ENCODE assay signal across 20 cellular contexts in the genomic region with DNA sequence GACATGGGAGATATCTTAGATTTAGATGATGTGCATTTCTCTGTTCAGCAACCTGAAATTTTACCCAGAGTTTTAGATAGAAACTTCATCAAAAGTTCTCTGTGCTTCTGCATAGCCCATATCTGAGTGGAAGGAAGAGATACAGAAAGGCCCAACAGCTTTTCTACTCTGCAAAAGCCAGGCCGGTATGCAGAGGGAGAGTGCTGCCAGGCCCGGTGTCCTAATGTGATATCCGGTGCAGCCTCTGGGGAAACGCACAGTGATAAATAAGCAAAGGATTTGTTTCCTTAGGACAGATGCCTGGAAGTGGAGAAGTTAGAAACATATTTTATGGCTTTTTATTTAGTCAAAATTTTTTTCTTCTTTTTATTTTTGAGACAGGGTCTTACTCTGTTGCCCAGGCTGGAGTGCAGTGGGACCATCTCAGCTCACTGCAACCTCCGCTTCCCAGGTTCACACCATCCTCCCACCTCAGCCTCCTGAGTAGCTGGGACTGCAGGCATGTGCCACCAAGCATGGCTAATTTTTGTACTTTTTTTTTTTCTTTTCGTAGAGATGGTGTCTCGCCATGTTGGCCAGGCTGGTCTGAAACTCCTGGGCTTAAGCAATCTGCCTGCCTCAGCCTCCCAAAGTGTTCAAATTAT.
A peak's percentile ranks its signal among the peaks of the same experiment; 100 is the strongest.
DNase-seq lines count a peak whose midpoint lies in the region; ATAC-seq and TF ChIP-seq lines count a peak whose summit lies in the region.
"Had no signal": no experiment of that assay in that cellular context is flagged by ENCODE, and none has a peak within 500 bp of the region (broad histone marks: within the 10 kb centered on the region; RNA-seq: fewer than 3 reads in every experiment).

No MANE protein-coding gene starts in this region.

- TF ChIP-seq POLR2A in gastroesophageal sphincter (IDR thresholded peaks at IDR 0.05) (no peak), lower leg skin (IDR thresholded peaks at IDR 0.05) (no peak)

- TF ChIP-seq EP300 in gastroesophageal sphincter (IDR thresholded peaks at IDR 0.05): no peak

- H3K4me3 Mint-ChIP-seq in mesothelial cell of epicardium (no peak overlapping the region), type B pancreatic cell (no peak overlapping the region)
- H3K4me3 Mint-ChIP-seq: activated naive CD8-positive, alpha-beta T cell treated with anti-CD3 and anti-CD28 coated beads, Interleukin-2, amount 50 U/mL, for 24 hours; central memory CD8-positive, alpha-beta T cell; stimulated activated naive CD8-positive, alpha-beta T cell treated with anti-CD3 and anti-CD28 coated beads, Interleukin-15, Interleukin-2, amounts not matched to agents 100 ng/mL and 50 ng/mL, for 24 hours had no signal

- H3K9me3 Mint-ChIP-seq in mesothelial cell of epicardium (peaks cover 6% of the 10 kb centered on the region), type B pancreatic cell (peaks cover 6% of the 10 kb centered on the region)
- H3K9me3 Mint-ChIP-seq: central memory CD8-positive, alpha-beta T cell had no signal

- H3K27ac Mint-ChIP-seq in mesothelial cell of epicardium (peak overlapping the region; percentile 28), type B pancreatic cell (peak overlapping the region; percentile 78)
- H3K27ac Mint-ChIP-seq: activated naive CD8-positive, alpha-beta T cell treated with anti-CD3 and anti-CD28 coated beads, Interleukin-2, amount 50 U/mL, for 24 hours; stimulated activated naive CD8-positive, alpha-beta T cell treated with anti-CD3 and anti-CD28 coated beads, Interleukin-15, Interleukin-2, amounts not matched to agents 100 ng/mL and 50 ng/mL, for 24 hours had no signal

- no peaks in the 10 kb centered on the region for H3K27me3 ChIP-seq in gastroesophageal sphincter
- H3K27me3 ChIP-seq: pancreas, Peyer's patch had no signal

- WGBS in gastroesophageal sphincter (ENCODE audit: low coverage in 1 of 2), 2 donors: 27 to 46% methylated on average over 5 to 7 of the region's 7 CpGs
- 77 to 81% methylated on average over 7 of the region's 7 CpGs for WGBS in lower leg skin, 2 donors

- ATAC-seq in gastroesophageal sphincter (peak; percentile 78), GM21423 (IDR thresholded peaks at IDR 0.05; ENCODE audit: unreplicated experiment) (no peak)
- ATAC-seq: activated naive CD8-positive, alpha-beta T cell treated with anti-CD3 and anti-CD28 coated beads, Interleukin-2, amount 50 U/mL, for 24 hours; K562; pancreas had no signal

- peak overlapping the region in 3 of 4 donors; percentile 38 to 57 (median 57) for H3K27ac ChIP-seq in gastroesophageal sphincter
- H3K27ac ChIP-seq: 22Rv1, epithelial cell of prostate, pancreas, Peyer's patch, skin epidermis, VCaP had no signal

- intact Hi-C loops in lower leg skin (cut with DNase I; ENCODE audit: low total_unique reads): no loop called here

- H3K36me3 Mint-ChIP-seq in mesothelial cell of epicardium (peaks cover 30% of the 10 kb centered on the region), type B pancreatic cell (peaks cover 26% of the 10 kb centered on the region)

- TF ChIP-seq CTCF in gastroesophageal sphincter (IDR thresholded peaks at IDR 0.05): no peak
- no peak for TF ChIP-seq CTCF in mesothelial cell of epicardium (IDR thresholded peaks at IDR 0.05; ENCODE audit: unreplicated experiment)
- no peak for TF ChIP-seq CTCF in type B pancreatic cell (conservative IDR thresholded peaks at IDR 0.05)
- no peak for TF ChIP-seq CTCF in lower leg skin (IDR thresholded peaks at IDR 0.05)

- no peaks in the 10 kb centered on the region for H3K9me3 ChIP-seq in gastroesophageal sphincter
- H3K9me3 ChIP-seq: pancreas, Peyer's patch had no signal

- DNase-seq in NCI-H82 (lab: John Stamatoyannopoulos, UW) (peak; percentile 2), NCI-H82 treated with DMSO at 0.1 percent for 48 hours (lab: John Stamatoyannopoulos, UW; ENCODE audit: unreplicated experiment) (no peak), mesothelial cell of epicardium (ENCODE audit: low spot score in 2 of 2, unreplicated experiment in 2 of 2) (no peak), type B pancreatic cell (ENCODE audit: extremely low spot score, unreplicated experiment) (no peak), Kasumi-1 (lab: John Stamatoyannopoulos, UW) (no peak), lower leg skin (ENCODE audit: low spot score in 2 of 2) (no peak)
- DNase-seq: activated CD4-positive, alpha-beta T cell treated with anti-CD3 and anti-CD28 coated beads, Interleukin-2, amount 50 U/mL, for 1 hour; activated effector memory CD4-positive, alpha-beta T cell treated with Interleukin-2 at 50 U/mL for 16 hours; activated naive CD8-positive, alpha-beta T cell treated with anti-CD3 and anti-CD28 coated beads, Interleukin-2, amount 50 U/mL, for 24 hours; pancreas; Peyer's patch had no signal

- peaks cover 16% of the 10 kb centered on the region for H3K4me1 Mint-ChIP-seq in mesothelial cell of epicardium
- peaks cover 23% of the 10 kb centered on the region for H3K4me1 Mint-ChIP-seq in type B pancreatic cell (ENCODE audit: unreplicated experiment)
- H3K4me1 Mint-ChIP-seq: activated naive CD8-positive, alpha-beta T cell treated with anti-CD3 and anti-CD28 coated beads, Interleukin-2, amount 50 U/mL, for 24 hours; central memory CD8-positive, alpha-beta T cell had no signal

- no peaks in the 10 kb centered on the region for H3K36me3 ChIP-seq in gastroesophageal sphincter

- H3K4me3 ChIP-seq in gastroesophageal sphincter (no peak overlapping the region), lower leg skin (ENCODE audit: low read depth, poor library complexity, severe bottlenecking) (no peak overlapping the region)
- H3K4me3 ChIP-seq: K562, pancreas, Peyer's patch, skin epidermis had no signal

- H3K27me3 Mint-ChIP-seq in mesothelial cell of epicardium (ENCODE audit: low read depth) (no peaks in the 10 kb centered on the region), type B pancreatic cell (no peaks in the 10 kb centered on the region)
- H3K27me3 Mint-ChIP-seq: activated naive CD8-positive, alpha-beta T cell treated with anti-CD3 and anti-CD28 coated beads, Interleukin-2, amount 50 U/mL, for 24 hours; central memory CD8-positive, alpha-beta T cell; stimulated activated naive CD8-positive, alpha-beta T cell treated with anti-CD3 and anti-CD28 coated beads, Interleukin-15, Interleukin-2, amounts not matched to agents 100 ng/mL and 50 ng/mL, for 24 hours had no signal

- peaks cover 6 to 43% (median 14%) of the 10 kb centered on the region in 3 donors for H3K4me1 ChIP-seq in gastroesophageal sphincter
- H3K4me1 ChIP-seq: pancreas, Peyer's patch had no signal
